1 cellular context compared by ENCODE assay signal in the genomic region with DNA sequence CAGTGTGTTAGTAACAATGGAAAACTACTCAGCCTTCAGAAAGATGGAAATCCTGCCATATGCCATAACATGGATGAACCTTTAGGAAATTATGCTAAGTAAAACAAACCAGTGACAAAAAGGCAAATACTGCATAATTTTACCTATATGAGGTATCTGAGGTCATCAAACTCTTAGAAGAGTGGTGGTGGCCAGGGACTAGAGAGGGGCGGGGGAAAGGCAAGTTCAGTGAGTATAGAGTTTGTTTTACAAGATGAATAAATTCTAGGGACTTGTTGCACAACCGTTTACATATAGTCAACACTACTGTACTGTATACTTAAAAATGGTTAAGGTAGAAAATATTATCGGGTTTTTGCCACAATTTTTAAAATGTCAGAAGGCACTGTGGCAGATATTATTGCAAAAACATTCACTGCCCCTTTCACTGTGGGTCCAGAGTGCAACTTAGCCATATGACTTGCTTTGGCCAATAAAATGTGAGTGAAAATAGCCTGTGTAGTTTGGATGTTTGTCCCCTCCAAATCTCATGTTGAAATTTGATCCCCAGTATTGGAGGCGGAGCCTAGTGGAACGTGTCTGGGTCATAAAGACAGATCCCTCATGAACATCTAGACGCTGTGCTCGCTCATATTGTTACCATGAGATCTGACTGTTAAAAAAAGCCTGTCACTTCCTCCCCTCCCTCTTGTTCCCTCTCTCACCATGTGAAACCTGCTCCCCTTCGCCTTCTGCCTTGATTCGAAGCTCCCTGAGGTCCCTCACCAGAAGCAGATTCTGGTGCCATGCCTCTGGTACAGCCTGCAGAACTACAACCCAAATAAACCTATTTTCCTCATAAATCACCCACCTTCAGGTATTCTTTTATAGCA.
TF ChIP-seq lines count a peak whose summit lies in the region.

No MANE protein-coding gene starts in this region.

TF ChIP-seq in GM23338, 12 proteins besides CTCF, POLR2A, EP300 and RAD21:
- TF ChIP-seq, protein P1, sequence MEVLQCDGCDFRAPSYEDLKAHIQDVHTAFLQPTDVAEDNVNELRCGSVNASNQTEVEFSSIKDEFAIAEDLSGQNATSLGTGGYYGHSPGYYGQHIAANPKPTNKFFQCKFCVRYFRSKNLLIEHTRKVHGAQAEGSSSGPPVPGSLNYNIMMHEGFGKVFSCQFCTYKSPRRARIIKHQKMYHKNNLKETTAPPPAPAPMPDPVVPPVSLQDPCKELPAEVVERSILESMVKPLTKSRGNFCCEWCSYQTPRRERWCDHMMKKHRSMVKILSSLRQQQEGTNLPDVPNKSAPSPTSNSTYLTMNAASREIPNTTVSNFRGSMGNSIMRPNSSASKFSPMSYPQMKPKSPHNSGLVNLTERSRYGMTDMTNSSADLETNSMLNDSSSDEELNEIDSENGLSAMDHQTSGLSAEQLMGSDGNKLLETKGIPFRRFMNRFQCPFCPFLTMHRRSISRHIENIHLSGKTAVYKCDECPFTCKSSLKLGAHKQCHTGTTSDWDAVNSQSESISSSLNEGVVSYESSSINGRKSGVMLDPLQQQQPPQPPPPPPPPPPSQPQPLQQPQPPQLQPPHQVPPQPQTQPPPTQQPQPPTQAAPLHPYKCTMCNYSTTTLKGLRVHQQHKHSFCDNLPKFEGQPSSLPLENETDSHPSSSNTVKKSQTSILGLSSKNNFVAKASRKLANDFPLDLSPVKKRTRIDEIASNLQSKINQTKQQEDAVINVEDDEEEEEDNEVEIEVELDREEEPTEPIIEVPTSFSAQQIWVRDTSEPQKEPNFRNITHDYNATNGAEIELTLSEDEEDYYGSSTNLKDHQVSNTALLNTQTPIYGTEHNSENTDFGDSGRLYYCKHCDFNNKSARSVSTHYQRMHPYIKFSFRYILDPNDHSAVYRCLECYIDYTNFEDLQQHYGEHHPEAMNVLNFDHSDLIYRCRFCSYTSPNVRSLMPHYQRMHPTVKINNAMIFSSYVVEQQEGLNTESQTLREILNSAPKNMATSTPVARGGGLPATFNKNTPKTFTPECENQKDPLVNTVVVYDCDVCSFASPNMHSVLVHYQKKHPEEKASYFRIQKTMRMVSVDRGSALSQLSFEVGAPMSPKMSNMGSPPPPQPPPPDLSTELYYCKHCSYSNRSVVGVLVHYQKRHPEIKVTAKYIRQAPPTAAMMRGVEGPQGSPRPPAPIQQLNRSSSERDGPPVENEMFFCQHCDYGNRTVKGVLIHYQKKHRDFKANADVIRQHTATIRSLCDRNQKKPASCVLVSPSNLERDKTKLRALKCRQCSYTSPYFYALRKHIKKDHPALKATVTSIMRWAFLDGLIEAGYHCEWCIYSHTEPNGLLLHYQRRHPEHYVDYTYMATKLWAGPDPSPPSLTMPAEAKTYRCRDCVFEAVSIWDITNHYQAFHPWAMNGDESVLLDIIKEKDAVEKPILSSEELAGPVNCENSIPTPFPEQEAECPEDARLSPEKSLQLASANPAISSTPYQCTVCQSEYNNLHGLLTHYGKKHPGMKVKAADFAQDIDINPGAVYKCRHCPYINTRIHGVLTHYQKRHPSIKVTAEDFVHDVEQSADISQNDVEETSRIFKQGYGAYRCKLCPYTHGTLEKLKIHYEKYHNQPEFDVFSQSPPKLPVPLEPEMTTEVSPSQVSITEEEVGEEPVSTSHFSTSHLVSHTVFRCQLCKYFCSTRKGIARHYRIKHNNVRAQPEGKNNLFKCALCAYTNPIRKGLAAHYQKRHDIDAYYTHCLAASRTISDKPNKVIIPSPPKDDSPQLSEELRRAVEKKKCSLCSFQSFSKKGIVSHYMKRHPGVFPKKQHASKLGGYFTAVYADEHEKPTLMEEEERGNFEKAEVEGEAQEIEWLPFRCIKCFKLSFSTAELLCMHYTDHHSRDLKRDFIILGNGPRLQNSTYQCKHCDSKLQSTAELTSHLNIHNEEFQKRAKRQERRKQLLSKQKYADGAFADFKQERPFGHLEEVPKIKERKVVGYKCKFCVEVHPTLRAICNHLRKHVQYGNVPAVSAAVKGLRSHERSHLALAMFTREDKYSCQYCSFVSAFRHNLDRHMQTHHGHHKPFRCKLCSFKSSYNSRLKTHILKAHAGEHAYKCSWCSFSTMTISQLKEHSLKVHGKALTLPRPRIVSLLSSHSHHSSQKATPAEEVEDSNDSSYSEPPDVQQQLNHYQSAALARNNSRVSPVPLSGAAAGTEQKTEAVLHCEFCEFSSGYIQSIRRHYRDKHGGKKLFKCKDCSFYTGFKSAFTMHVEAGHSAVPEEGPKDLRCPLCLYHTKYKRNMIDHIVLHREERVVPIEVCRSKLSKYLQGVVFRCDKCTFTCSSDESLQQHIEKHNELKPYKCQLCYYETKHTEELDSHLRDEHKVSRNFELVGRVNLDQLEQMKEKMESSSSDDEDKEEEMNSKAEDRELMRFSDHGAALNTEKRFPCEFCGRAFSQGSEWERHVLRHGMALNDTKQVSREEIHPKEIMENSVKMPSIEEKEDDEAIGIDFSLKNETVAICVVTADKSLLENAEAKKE (CRISPR knock-in tag; IDR thresholded peaks at IDR 0.05): no peak
- TF ChIP-seq NANOG (IDR thresholded peaks at IDR 0.05; ENCODE audit: borderline replicate concordance) (no peak), EZH2phosphoT487 (IDR thresholded peaks at IDR 0.05; ENCODE audit: unreplicated experiment) (no peak), JUNB (IDR thresholded peaks at IDR 0.05; ENCODE audit: unreplicated experiment) (no peak), EZH2 (IDR thresholded peaks at IDR 0.05; ENCODE audit: low read depth, unreplicated experiment) (no peak), STAT1 (IDR thresholded peaks at IDR 0.05; ENCODE audit: unreplicated experiment) (no peak), CREB1 (CRISPR knock-in tag; IDR thresholded peaks at IDR 0.05; ENCODE audit: low read depth) (no peak), ZNF331 (CRISPR knock-in tag; IDR thresholded peaks at IDR 0.05; ENCODE audit: low read depth) (no peak), ZNF114 (CRISPR knock-in tag; IDR thresholded peaks at IDR 0.05) (no peak), POLR2AphosphoS5 (IDR thresholded peaks at IDR 0.05; ENCODE audit: low read depth) (no peak)
- TF ChIP-seq, protein P2, sequence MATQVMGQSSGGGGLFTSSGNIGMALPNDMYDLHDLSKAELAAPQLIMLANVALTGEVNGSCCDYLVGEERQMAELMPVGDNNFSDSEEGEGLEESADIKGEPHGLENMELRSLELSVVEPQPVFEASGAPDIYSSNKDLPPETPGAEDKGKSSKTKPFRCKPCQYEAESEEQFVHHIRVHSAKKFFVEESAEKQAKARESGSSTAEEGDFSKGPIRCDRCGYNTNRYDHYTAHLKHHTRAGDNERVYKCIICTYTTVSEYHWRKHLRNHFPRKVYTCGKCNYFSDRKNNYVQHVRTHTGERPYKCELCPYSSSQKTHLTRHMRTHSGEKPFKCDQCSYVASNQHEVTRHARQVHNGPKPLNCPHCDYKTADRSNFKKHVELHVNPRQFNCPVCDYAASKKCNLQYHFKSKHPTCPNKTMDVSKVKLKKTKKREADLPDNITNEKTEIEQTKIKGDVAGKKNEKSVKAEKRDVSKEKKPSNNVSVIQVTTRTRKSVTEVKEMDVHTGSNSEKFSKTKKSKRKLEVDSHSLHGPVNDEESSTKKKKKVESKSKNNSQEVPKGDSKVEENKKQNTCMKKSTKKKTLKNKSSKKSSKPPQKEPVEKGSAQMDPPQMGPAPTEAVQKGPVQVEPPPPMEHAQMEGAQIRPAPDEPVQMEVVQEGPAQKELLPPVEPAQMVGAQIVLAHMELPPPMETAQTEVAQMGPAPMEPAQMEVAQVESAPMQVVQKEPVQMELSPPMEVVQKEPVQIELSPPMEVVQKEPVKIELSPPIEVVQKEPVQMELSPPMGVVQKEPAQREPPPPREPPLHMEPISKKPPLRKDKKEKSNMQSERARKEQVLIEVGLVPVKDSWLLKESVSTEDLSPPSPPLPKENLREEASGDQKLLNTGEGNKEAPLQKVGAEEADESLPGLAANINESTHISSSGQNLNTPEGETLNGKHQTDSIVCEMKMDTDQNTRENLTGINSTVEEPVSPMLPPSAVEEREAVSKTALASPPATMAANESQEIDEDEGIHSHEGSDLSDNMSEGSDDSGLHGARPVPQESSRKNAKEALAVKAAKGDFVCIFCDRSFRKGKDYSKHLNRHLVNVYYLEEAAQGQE (IDR thresholded peaks at IDR 0.05; ENCODE audit: unreplicated experiment): no peak
- TF ChIP-seq, protein P3, sequence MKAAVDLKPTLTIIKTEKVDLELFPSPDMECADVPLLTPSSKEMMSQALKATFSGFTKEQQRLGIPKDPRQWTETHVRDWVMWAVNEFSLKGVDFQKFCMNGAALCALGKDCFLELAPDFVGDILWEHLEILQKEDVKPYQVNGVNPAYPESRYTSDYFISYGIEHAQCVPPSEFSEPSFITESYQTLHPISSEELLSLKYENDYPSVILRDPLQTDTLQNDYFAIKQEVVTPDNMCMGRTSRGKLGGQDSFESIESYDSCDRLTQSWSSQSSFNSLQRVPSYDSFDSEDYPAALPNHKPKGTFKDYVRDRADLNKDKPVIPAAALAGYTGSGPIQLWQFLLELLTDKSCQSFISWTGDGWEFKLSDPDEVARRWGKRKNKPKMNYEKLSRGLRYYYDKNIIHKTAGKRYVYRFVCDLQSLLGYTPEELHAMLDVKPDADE (IDR thresholded peaks at IDR 0.05): no peak
